Comparison of ENCODE assay signal across 6 cellular contexts in the genomic region with DNA sequence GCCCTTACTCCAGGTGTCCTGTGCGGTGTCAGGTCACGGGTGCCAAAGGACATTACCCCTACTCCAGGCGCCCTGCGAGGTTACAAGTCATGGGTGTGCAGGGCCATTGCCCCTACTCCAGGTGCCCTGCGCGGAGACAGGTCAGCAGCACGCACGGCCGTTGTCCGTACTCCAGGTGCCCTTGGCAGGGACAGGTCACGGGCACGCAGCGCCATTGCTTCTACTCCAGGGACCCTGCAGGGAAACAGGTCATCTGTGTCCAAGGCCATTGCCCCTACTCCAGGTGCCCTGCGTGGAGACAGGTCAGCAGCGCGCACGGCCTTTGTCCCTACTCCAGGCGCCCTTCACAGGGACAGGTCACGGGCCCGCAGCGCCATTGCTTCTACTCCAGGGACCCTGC. TPM values are rescaled to one million over a fixed set of nuclear protein-coding genes. Genes with fewer than 3 reads are reported as not detected.
"Had no signal": no experiment of that assay in that cellular context is flagged by ENCODE, and none has a peak within 500 bp of the region (broad histone marks: within the 10 kb centered on the region; RNA-seq: fewer than 3 reads in every experiment).

No MANE protein-coding gene starts in this region.

RNA-seq across cellular contexts. Expression of gene PNMA6F, which starts 49.0 kb away (rescaled TPM):
- total RNA-seq: K562, M059J, PC-3, Peyer's patch, SJCRH30, SK-MEL-5 had no signal
- polyA plus RNA-seq: K562 had no signal
